In the genomic region with DNA sequence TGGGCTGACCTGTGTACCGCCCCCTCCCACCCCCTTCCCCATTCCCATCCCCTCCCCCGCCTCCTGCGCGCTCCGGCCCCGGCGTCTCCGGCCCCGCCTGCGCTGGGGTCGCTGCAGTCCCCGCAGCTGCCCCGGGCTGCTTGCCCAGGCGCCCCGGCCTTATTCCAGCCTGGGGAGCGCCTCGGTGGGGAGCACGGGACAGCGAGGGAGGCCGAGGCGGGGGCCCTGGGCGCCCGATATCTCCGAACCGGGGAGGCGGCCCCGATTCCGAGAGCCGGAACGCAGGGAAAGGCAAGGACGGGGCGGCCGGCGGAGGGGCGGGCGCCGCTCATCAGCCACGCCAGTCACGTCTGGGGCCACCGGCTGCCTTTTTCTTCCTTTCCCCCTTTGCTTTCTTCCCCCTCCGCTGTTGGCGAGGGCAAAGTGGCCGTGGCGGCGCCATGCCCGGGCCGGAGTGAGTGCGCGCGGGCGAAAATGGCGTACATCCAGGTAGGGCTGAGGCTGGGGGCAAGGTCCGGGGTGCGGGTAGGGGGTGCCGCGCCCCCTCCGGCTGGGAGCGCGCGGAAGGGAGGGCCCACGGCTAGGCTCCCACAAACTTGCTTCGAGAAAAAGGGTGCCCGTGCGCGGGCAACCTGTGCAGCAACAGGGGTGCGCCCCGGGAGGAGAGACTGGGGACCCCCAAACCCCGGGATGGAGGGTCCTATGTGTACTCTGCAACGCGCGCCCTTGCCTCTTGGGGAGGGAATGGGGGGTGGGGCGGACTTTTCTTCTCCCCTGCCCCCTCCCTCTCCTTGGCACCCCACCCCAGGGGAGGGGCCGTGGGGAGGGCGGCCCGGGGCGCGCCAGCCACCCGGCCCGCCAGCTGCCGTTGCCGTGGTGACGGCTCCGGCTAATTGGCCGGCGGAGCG, we compare ENCODE assay signal across 1 cellular context.
TF ChIP-seq lines count a peak whose summit lies in the region.

A gene with protein sequence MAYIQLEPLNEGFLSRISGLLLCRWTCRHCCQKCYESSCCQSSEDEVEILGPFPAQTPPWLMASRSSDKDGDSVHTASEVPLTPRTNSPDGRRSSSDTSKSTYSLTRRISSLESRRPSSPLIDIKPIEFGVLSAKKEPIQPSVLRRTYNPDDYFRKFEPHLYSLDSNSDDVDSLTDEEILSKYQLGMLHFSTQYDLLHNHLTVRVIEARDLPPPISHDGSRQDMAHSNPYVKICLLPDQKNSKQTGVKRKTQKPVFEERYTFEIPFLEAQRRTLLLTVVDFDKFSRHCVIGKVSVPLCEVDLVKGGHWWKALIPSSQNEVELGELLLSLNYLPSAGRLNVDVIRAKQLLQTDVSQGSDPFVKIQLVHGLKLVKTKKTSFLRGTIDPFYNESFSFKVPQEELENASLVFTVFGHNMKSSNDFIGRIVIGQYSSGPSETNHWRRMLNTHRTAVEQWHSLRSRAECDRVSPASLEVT (plus strand): TSS at position 68 of the 908 bp plus-strand sequence. CDS start 407 bp downstream, at position 475.

TF ChIP-seq in HEK293, 187 proteins besides CTCF, POLR2A, EP300 and RAD21 (continued from another document):
- TF ChIP-seq, protein P1, sequence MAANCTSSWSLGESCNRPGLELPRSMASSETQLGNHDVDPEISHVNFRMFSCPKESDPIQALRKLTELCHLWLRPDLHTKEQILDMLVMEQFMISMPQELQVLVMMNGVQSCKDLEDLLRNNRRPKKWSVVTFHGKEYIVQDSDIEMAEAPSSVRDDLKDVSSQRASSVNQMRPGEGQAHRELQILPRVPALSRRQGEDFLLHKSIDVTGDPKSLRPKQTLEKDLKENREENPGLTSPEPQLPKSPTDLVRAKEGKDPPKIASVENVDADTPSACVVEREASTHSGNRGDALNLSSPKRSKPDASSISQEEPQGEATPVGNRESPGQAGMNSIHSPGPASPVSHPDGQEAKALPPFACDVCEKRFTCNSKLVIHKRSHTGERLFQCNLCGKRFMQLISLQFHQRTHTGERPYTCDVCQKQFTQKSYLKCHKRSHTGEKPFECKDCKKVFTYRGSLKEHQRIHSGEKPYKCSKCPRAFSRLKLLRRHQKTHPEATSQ (tag by site-specific recombination; IDR thresholded peaks at IDR 0.05) = no peak
- TF ChIP-seq, protein P2, sequence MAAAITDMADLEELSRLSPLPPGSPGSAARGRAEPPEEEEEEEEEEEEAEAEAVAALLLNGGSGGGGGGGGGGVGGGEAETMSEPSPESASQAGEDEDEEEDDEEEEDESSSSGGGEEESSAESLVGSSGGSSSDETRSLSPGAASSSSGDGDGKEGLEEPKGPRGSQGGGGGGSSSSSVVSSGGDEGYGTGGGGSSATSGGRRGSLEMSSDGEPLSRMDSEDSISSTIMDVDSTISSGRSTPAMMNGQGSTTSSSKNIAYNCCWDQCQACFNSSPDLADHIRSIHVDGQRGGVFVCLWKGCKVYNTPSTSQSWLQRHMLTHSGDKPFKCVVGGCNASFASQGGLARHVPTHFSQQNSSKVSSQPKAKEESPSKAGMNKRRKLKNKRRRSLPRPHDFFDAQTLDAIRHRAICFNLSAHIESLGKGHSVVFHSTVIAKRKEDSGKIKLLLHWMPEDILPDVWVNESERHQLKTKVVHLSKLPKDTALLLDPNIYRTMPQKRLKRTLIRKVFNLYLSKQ (tag by site-specific recombination; IDR thresholded peaks at IDR 0.05; ENCODE audit: borderline replicate concordance) = no peak
- TF ChIP-seq, protein P3, sequence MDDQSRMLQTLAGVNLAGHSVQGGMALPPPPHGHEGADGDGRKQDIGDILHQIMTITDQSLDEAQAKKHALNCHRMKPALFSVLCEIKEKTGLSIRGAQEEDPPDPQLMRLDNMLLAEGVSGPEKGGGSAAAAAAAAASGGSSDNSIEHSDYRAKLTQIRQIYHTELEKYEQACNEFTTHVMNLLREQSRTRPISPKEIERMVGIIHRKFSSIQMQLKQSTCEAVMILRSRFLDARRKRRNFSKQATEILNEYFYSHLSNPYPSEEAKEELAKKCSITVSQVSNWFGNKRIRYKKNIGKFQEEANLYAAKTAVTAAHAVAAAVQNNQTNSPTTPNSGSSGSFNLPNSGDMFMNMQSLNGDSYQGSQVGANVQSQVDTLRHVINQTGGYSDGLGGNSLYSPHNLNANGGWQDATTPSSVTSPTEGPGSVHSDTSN (CRISPR knock-in tag; IDR thresholded peaks at IDR 0.05) = no peak
- TF ChIP-seq ZNF837 (tag by site-specific recombination; IDR thresholded peaks at IDR 0.05) (no peak), ZNF404 (tag by site-specific recombination; IDR thresholded peaks at IDR 0.05) (no peak), ZFP41 (tag by site-specific recombination; IDR thresholded peaks at IDR 0.05; ENCODE audit: borderline replicate concordance) (no peak), SCRT2 (tag by site-specific recombination; IDR thresholded peaks at IDR 0.05) (peak; percentile 12; the same call in 1 of the 2 replicates), ZIC2 (tag by site-specific recombination; IDR thresholded peaks at IDR 0.05) (peak; percentile 33; the same call in 1 of the 2 replicates), ZNF501 (tag by site-specific recombination; IDR thresholded peaks at IDR 0.05) (no peak), BCL11B (tag by site-specific recombination; IDR thresholded peaks at IDR 0.05; ENCODE audit: low read depth) (no peak), ZFHX2 (tag by site-specific recombination; conservative IDR thresholded peaks at IDR 0.05) (no peak), ZFP69B (tag by site-specific recombination; IDR thresholded peaks at IDR 0.05) (no peak), ZNF830 (tag by site-specific recombination; IDR thresholded peaks at IDR 0.05; ENCODE audit: low read depth) (no peak), ZNF266 (tag by site-specific recombination; IDR thresholded peaks at IDR 0.05; ENCODE audit: low read depth) (no peak), ZNF610 (tag by site-specific recombination; IDR thresholded peaks at IDR 0.05; ENCODE audit: borderline replicate concordance) (no peak), GLIS2 (tag by site-specific recombination; IDR thresholded peaks at IDR 0.05) (peak; percentile 79), KLF8 (tag by site-specific recombination; IDR thresholded peaks at IDR 0.05) (peak; percentile 62; the same call in 1 of the 2 replicates)
- TF ChIP-seq, protein P4, sequence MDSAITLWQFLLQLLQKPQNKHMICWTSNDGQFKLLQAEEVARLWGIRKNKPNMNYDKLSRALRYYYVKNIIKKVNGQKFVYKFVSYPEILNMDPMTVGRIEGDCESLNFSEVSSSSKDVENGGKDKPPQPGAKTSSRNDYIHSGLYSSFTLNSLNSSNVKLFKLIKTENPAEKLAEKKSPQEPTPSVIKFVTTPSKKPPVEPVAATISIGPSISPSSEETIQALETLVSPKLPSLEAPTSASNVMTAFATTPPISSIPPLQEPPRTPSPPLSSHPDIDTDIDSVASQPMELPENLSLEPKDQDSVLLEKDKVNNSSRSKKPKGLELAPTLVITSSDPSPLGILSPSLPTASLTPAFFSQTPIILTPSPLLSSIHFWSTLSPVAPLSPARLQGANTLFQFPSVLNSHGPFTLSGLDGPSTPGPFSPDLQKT (IDR thresholded peaks at IDR 0.05; ENCODE audit: borderline replicate concordance, low read depth, low read length) = no peak
- TF ChIP-seq, protein P5, sequence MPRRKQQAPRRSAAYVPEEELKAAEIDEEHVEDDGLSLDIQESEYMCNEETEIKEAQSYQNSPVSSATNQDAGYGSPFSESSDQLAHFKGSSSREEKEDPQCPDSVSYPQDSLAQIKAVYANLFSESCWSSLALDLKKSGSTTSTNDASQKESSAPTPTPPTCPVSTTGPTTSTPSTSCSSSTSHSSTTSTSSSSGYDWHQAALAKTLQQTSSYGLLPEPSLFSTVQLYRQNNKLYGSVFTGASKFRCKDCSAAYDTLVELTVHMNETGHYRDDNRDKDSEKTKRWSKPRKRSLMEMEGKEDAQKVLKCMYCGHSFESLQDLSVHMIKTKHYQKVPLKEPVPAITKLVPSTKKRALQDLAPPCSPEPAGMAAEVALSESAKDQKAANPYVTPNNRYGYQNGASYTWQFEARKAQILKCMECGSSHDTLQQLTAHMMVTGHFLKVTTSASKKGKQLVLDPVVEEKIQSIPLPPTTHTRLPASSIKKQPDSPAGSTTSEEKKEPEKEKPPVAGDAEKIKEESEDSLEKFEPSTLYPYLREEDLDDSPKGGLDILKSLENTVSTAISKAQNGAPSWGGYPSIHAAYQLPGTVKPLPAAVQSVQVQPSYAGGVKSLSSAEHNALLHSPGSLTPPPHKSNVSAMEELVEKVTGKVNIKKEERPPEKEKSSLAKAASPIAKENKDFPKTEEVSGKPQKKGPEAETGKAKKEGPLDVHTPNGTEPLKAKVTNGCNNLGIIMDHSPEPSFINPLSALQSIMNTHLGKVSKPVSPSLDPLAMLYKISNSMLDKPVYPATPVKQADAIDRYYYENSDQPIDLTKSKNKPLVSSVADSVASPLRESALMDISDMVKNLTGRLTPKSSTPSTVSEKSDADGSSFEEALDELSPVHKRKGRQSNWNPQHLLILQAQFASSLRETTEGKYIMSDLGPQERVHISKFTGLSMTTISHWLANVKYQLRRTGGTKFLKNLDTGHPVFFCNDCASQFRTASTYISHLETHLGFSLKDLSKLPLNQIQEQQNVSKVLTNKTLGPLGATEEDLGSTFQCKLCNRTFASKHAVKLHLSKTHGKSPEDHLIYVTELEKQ (tag by site-specific recombination; IDR thresholded peaks at IDR 0.05; ENCODE audit: borderline replicate concordance) = no peak
- TF ChIP-seq, protein P6, sequence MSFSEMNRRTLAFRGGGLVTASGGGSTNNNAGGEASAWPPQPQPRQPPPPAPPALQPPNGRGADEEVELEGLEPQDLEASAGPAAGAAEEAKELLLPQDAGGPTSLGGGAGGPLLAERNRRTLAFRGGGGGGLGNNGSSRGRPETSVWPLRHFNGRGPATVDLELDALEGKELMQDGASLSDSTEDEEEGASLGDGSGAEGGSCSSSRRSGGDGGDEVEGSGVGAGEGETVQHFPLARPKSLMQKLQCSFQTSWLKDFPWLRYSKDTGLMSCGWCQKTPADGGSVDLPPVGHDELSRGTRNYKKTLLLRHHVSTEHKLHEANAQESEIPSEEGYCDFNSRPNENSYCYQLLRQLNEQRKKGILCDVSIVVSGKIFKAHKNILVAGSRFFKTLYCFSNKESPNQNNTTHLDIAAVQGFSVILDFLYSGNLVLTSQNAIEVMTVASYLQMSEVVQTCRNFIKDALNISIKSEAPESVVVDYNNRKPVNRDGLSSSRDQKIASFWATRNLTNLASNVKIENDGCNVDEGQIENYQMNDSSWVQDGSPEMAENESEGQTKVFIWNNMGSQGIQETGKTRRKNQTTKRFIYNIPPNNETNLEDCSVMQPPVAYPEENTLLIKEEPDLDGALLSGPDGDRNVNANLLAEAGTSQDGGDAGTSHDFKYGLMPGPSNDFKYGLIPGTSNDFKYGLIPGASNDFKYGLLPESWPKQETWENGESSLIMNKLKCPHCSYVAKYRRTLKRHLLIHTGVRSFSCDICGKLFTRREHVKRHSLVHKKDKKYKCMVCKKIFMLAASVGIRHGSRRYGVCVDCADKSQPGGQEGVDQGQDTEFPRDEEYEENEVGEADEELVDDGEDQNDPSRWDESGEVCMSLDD (tag by site-specific recombination; IDR thresholded peaks at IDR 0.05) = peak; percentile 98
- TF ChIP-seq, protein P7, sequence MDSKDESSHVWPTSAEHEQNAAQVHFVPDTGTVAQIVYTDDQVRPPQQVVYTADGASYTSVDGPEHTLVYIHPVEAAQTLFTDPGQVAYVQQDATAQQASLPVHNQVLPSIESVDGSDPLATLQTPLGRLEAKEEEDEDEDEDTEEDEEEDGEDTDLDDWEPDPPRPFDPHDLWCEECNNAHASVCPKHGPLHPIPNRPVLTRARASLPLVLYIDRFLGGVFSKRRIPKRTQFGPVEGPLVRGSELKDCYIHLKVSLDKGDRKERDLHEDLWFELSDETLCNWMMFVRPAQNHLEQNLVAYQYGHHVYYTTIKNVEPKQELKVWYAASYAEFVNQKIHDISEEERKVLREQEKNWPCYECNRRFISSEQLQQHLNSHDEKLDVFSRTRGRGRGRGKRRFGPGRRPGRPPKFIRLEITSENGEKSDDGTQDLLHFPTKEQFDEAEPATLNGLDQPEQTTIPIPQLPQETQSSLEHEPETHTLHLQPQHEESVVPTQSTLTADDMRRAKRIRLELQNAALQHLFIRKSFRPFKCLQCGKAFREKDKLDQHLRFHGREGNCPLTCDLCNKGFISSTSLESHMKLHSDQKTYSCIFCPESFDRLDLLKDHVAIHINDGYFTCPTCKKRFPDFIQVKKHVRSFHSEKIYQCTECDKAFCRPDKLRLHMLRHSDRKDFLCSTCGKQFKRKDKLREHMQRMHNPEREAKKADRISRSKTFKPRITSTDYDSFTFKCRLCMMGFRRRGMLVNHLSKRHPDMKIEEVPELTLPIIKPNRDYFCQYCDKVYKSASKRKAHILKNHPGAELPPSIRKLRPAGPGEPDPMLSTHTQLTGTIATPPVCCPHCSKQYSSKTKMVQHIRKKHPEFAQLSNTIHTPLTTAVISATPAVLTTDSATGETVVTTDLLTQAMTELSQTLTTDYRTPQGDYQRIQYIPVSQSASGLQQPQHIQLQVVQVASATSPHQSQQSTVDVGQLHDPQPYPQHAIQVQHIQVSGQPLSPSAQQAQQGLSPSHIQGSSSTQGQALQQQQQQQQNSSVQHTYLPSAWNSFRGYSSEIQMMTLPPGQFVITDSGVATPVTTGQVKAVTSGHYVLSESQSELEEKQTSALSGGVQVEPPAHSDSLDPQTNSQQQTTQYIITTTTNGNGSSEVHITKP (tag by site-specific recombination; IDR thresholded peaks at IDR 0.05) = peak; percentile 41; the same call in 1 of the 2 replicates
